ENCODE assay signal across 1 cellular context in the genomic region with DNA sequence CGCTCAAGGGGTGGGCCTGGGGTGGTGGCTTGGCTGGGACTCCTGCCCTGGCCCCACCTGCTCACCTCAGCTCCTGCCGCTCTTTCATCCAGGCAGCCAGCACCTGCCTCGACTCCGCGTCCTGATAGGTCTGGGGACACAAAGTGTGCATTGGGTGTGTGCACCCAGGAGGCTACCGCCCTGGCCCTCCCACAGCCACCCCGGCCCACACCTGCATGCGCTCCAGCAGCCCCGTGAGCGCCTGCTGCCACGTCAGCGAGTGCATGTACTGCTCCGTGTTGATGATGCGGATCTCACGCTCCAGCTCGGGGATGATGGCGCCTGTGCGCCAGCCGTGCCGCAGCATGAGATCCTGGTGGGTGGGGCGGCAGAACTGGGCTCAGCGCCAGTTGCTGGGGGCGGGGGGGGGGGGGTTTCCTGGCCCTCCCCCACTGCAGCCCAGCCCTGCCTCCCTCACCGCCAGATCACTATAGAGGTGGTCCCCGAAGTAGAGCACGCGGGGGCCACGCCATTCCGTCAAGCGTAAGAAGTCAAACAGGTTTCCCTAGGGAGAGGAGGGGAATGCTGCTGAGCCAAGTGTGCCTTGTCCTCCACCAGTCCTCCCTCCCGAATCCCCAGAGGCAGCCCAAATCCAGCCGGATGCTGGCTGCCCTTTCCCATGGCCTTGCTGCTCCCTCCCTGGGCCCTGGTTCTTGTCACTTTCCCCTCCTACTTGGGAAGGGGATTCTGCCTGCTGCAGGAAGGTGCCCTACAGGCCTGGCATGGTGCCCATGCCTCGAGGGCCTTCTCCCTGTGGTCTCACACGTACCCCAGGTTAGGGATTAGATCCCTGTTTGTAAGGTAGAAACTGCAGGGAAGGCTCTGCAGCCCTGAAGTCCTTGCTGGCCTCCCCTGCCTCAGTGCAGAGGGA.
TF ChIP-seq lines count a peak whose summit lies in the region.

No MANE protein-coding gene starts in this region.

TF ChIP-seq in K562, 482 proteins besides CTCF, POLR2A, EP300 and RAD21:
- 0 out of 2 replicates have a peak, but pooled peaks have one; percentile 26 for TF ChIP-seq CREM (IDR thresholded peaks at IDR 0.05; ENCODE audit: low read depth)
- TF ChIP-seq RBM25 (IDR thresholded peaks at IDR 0.05; ENCODE audit: low read depth, low read length, severe bottlenecking): no peak
- TF ChIP-seq FOS (IDR thresholded peaks at IDR 0.05; ENCODE audit: extremely low read depth, insufficient read length): no peak
- TF ChIP-seq KDM5B (IDR thresholded peaks at IDR 0.05; ENCODE audit: insufficient replicate concordance, low read depth, low read length): no peak
- TF ChIP-seq, protein P1, sequence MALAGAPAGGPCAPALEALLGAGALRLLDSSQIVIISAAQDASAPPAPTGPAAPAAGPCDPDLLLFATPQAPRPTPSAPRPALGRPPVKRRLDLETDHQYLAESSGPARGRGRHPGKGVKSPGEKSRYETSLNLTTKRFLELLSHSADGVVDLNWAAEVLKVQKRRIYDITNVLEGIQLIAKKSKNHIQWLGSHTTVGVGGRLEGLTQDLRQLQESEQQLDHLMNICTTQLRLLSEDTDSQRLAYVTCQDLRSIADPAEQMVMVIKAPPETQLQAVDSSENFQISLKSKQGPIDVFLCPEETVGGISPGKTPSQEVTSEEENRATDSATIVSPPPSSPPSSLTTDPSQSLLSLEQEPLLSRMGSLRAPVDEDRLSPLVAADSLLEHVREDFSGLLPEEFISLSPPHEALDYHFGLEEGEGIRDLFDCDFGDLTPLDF (CRISPR knock-in tag; IDR thresholded peaks at IDR 0.05): no peak
- TF ChIP-seq, protein P2, sequence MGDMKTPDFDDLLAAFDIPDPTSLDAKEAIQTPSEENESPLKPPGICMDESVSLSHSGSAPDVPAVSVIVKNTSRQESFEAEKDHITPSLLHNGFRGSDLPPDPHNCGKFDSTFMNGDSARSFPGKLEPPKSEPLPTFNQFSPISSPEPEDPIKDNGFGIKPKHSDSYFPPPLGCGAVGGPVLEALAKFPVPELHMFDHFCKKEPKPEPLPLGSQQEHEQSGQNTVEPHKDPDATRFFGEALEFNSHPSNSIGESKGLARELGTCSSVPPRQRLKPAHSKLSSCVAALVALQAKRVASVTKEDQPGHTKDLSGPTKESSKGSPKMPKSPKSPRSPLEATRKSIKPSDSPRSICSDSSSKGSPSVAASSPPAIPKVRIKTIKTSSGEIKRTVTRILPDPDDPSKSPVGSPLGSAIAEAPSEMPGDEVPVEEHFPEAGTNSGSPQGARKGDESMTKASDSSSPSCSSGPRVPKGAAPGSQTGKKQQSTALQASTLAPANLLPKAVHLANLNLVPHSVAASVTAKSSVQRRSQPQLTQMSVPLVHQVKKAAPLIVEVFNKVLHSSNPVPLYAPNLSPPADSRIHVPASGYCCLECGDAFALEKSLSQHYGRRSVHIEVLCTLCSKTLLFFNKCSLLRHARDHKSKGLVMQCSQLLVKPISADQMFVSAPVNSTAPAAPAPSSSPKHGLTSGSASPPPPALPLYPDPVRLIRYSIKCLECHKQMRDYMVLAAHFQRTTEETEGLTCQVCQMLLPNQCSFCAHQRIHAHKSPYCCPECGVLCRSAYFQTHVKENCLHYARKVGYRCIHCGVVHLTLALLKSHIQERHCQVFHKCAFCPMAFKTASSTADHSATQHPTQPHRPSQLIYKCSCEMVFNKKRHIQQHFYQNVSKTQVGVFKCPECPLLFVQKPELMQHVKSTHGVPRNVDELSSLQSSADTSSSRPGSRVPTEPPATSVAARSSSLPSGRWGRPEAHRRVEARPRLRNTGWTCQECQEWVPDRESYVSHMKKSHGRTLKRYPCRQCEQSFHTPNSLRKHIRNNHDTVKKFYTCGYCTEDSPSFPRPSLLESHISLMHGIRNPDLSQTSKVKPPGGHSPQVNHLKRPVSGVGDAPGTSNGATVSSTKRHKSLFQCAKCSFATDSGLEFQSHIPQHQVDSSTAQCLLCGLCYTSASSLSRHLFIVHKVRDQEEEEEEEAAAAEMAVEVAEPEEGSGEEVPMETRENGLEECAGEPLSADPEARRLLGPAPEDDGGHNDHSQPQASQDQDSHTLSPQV (IDR thresholded peaks at IDR 0.05): no peak
- TF ChIP-seq ZKSCAN1 (IDR thresholded peaks at IDR 0.05; ENCODE audit: low read depth, low read length): no peak
- no peak for TF ChIP-seq ZNF766 (CRISPR knock-in tag; conservative IDR thresholded peaks at IDR 0.05)
- no peak for TF ChIP-seq ZNF77 (CRISPR knock-in tag; IDR thresholded peaks at IDR 0.05)
- TF ChIP-seq ETS2 (tag; IDR thresholded peaks at IDR 0.05; ENCODE audit: borderline replicate concordance, poor library complexity, severe bottlenecking): no peak
- TF ChIP-seq, protein P3, sequence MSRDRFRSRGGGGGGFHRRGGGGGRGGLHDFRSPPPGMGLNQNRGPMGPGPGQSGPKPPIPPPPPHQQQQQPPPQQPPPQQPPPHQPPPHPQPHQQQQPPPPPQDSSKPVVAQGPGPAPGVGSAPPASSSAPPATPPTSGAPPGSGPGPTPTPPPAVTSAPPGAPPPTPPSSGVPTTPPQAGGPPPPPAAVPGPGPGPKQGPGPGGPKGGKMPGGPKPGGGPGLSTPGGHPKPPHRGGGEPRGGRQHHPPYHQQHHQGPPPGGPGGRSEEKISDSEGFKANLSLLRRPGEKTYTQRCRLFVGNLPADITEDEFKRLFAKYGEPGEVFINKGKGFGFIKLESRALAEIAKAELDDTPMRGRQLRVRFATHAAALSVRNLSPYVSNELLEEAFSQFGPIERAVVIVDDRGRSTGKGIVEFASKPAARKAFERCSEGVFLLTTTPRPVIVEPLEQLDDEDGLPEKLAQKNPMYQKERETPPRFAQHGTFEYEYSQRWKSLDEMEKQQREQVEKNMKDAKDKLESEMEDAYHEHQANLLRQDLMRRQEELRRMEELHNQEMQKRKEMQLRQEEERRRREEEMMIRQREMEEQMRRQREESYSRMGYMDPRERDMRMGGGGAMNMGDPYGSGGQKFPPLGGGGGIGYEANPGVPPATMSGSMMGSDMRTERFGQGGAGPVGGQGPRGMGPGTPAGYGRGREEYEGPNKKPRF (IDR thresholded peaks at IDR 0.05; ENCODE audit: low read depth, low read length): no peak
- no peak for TF ChIP-seq SNRNP70 (optimal IDR thresholded peaks at IDR 0.05; ENCODE audit: low read depth, low read length)
- no peak for TF ChIP-seq SAP30 (IDR thresholded peaks at IDR 0.05; ENCODE audit: borderline replicate concordance, insufficient read depth, low read depth, low read length, poor library complexity, severe bottlenecking)
- TF ChIP-seq, protein P4, sequence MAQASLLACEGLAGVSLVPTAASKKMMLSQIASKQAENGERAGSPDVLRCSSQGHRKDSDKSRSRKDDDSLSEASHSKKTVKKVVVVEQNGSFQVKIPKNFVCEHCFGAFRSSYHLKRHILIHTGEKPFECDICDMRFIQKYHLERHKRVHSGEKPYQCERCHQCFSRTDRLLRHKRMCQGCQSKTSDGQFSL (CRISPR knock-in tag; IDR thresholded peaks at IDR 0.05): no peak
- TF ChIP-seq, protein P4 (tag; IDR thresholded peaks at IDR 0.05): no peak
- TF ChIP-seq SIRT6 (IDR thresholded peaks at IDR 0.05; ENCODE audit: low read depth, low read length): no peak
- peak; percentile 42 for TF ChIP-seq RBFOX2 (IDR thresholded peaks at IDR 0.05; ENCODE audit: low read depth, low read length)
- no peak for TF ChIP-seq ZNF431 (CRISPR knock-in tag; IDR thresholded peaks at IDR 0.05)
